Comparison of ENCODE assay signal across 2 cellular contexts in genomic region chr7:44308741-44309270, GRCh38.
TF ChIP-seq lines count a peak whose summit lies in the region.

No MANE protein-coding gene starts in this region.

TF ChIP-seq in SK-N-SH, 30 proteins besides CTCF, POLR2A, EP300 and RAD21 (continued from another document):
- TF ChIP-seq MEF2A (IDR thresholded peaks at IDR 0.05; ENCODE audit: borderline replicate concordance, low read depth), result no peak

TF ChIP-seq in SK-N-SH treated with all-trans-retinoic acid at 6 μM for 48 hours, 23 proteins besides CTCF, POLR2A, EP300 and RAD21 (continued from another document):
- no peak for TF ChIP-seq ZFP3 (CRISPR knock-in tag; IDR thresholded peaks at IDR 0.05)
